In the genomic region with DNA sequence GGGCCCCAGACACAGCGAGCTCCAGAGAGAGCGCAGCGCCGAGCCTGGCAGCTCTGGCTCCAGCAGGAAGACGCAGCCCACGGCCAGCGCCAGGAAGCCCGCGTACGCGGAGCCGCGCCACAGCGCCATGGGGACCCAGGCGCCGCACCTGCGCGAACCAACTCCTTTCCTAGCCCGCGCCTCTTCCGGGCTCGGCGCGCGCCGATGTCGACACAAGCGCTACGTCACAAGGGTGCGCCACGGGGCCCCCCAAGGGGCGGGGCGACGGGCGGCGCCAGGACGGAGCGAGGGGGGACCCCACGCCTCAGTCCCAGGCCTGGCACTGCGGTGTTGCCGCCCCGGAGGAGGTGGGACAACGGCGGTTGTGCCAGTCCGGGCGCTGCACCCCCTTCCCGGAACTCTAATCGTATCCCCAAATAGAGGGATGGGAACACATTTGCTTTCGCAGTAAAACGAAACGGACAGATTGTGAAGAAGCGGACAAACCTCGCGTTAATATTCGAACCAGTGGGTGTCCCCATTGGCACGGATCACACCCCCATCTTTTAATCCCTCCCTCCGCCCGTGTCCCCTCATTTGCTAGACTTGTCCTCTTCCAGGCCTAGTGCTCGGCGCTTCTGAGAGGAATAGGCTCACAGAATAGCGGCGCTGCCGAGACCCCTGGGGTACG, we compare ENCODE assay signal across 1 cellular context.
A peak's percentile ranks its signal among the peaks of the same experiment; 100 is the strongest.
TF ChIP-seq lines count a peak whose summit lies in the region.

A gene (minus strand): TSS at position 196 of the 670 bp plus-strand sequence. CDS start 67 bp downstream, at position 129.

TF ChIP-seq in HepG2, 621 proteins besides CTCF, POLR2A, EP300 and RAD21 (continued from another document and continues in another):
- TF ChIP-seq, protein P1, sequence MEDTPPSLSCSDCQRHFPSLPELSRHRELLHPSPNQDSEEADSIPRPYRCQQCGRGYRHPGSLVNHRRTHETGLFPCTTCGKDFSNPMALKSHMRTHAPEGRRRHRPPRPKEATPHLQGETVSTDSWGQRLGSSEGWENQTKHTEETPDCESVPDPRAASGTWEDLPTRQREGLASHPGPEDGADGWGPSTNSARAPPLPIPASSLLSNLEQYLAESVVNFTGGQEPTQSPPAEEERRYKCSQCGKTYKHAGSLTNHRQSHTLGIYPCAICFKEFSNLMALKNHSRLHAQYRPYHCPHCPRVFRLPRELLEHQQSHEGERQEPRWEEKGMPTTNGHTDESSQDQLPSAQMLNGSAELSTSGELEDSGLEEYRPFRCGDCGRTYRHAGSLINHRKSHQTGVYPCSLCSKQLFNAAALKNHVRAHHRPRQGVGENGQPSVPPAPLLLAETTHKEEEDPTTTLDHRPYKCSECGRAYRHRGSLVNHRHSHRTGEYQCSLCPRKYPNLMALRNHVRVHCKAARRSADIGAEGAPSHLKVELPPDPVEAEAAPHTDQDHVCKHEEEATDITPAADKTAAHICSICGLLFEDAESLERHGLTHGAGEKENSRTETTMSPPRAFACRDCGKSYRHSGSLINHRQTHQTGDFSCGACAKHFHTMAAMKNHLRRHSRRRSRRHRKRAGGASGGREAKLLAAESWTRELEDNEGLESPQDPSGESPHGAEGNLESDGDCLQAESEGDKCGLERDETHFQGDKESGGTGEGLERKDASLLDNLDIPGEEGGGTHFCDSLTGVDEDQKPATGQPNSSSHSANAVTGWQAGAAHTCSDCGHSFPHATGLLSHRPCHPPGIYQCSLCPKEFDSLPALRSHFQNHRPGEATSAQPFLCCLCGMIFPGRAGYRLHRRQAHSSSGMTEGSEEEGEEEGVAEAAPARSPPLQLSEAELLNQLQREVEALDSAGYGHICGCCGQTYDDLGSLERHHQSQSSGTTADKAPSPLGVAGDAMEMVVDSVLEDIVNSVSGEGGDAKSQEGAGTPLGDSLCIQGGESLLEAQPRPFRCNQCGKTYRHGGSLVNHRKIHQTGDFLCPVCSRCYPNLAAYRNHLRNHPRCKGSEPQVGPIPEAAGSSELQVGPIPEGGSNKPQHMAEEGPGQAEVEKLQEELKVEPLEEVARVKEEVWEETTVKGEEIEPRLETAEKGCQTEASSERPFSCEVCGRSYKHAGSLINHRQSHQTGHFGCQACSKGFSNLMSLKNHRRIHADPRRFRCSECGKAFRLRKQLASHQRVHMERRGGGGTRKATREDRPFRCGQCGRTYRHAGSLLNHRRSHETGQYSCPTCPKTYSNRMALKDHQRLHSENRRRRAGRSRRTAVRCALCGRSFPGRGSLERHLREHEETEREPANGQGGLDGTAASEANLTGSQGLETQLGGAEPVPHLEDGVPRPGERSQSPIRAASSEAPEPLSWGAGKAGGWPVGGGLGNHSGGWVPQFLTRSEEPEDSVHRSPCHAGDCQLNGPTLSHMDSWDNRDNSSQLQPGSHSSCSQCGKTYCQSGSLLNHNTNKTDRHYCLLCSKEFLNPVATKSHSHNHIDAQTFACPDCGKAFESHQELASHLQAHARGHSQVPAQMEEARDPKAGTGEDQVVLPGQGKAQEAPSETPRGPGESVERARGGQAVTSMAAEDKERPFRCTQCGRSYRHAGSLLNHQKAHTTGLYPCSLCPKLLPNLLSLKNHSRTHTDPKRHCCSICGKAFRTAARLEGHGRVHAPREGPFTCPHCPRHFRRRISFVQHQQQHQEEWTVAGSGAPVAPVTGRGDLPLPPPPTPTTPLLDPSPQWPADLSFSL (CRISPR knock-in tag; IDR thresholded peaks at IDR 0.05): 0 out of 2 replicates have a peak, but pooled peaks have one; percentile 31
- TF ChIP-seq ZNF12 (CRISPR knock-in tag; IDR thresholded peaks at IDR 0.05) (no peak), PLRG1 (conservative IDR thresholded peaks at IDR 0.05) (no peak), HNRNPLL (IDR thresholded peaks at IDR 0.05; ENCODE audit: low read depth, low read length, poor library complexity, severe bottlenecking) (peak; percentile 78), MATR3 (CRISPR knock-in tag; IDR thresholded peaks at IDR 0.05) (no peak), ZNF224 (CRISPR knock-in tag; IDR thresholded peaks at IDR 0.05) (0 out of 2 replicates have a peak, but pooled peaks have one; percentile 17), ZSCAN21 (CRISPR knock-in tag; IDR thresholded peaks at IDR 0.05; ENCODE audit: borderline replicate concordance) (peak; percentile 26; the same call in 1 of the 2 replicates), ZNF557 (CRISPR knock-in tag; IDR thresholded peaks at IDR 0.05) (peak; percentile 38; the same call in 1 of the 2 replicates), ARHGAP35 (CRISPR knock-in tag; IDR thresholded peaks at IDR 0.05; ENCODE audit: borderline replicate concordance) (peak; percentile 80), ZNF850 (CRISPR knock-in tag; conservative IDR thresholded peaks at IDR 0.05) (peak; percentile 41; the same call in 1 of the 2 replicates), ZNF17 (CRISPR knock-in tag; IDR thresholded peaks at IDR 0.05) (0 out of 2 replicates have a peak, but pooled peaks have one; percentile 45), NFE2L2 (IDR thresholded peaks at IDR 0.05; ENCODE audit: low read length) (0 out of 2 replicates have a peak, but pooled peaks have one; percentile 2), SMARCC2 (IDR thresholded peaks at IDR 0.05) (no peak), TP53 (CRISPR knock-in tag; conservative IDR thresholded peaks at IDR 0.05) (peak; percentile 83), ZNF446 (CRISPR knock-in tag; IDR thresholded peaks at IDR 0.05) (no peak), MXI1 (IDR thresholded peaks at IDR 0.05; ENCODE audit: borderline replicate concordance, low read depth, low read length) (peak; percentile 95), ZNF816 (CRISPR knock-in tag; IDR thresholded peaks at IDR 0.05; ENCODE audit: borderline replicate concordance) (peak; percentile 33; the same call in 1 of the 2 replicates), ELF3 (CRISPR knock-in tag; IDR thresholded peaks at IDR 0.05) (peak; percentile 89), ZNF652 (CRISPR knock-in tag; IDR thresholded peaks at IDR 0.05; ENCODE audit: borderline replicate concordance, low read depth) (no peak), DR1 (CRISPR knock-in tag; IDR thresholded peaks at IDR 0.05) (peak; percentile 85; the same call in 1 of the 2 replicates), XRCC5 (optimal IDR thresholded peaks at IDR 0.05; ENCODE audit: low read length) (peak; percentile 95), HOXA3 (CRISPR knock-in tag; IDR thresholded peaks at IDR 0.05) (peak; percentile 98)
- TF ChIP-seq, protein P2, sequence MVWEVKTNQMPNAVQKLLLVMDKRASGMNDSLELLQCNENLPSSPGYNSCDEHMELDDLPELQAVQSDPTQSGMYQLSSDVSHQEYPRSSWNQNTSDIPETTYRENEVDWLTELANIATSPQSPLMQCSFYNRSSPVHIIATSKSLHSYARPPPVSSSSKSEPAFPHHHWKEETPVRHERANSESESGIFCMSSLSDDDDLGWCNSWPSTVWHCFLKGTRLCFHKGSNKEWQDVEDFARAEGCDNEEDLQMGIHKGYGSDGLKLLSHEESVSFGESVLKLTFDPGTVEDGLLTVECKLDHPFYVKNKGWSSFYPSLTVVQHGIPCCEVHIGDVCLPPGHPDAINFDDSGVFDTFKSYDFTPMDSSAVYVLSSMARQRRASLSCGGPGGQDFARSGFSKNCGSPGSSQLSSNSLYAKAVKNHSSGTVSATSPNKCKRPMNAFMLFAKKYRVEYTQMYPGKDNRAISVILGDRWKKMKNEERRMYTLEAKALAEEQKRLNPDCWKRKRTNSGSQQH (CRISPR knock-in tag; IDR thresholded peaks at IDR 0.05; ENCODE audit: low read depth): peak; percentile 83; the same call in 1 of the 2 replicates
- TF ChIP-seq, protein P3, sequence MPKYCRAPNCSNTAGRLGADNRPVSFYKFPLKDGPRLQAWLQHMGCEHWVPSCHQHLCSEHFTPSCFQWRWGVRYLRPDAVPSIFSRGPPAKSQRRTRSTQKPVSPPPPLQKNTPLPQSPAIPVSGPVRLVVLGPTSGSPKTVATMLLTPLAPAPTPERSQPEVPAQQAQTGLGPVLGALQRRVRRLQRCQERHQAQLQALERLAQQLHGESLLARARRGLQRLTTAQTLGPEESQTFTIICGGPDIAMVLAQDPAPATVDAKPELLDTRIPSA (CRISPR knock-in tag; IDR thresholded peaks at IDR 0.05; ENCODE audit: borderline replicate concordance): no peak
- TF ChIP-seq, protein P4, sequence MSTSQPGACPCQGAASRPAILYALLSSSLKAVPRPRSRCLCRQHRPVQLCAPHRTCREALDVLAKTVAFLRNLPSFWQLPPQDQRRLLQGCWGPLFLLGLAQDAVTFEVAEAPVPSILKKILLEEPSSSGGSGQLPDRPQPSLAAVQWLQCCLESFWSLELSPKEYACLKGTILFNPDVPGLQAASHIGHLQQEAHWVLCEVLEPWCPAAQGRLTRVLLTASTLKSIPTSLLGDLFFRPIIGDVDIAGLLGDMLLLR (CRISPR knock-in tag; IDR thresholded peaks at IDR 0.05): peak; percentile 85
- TF ChIP-seq, protein P5, sequence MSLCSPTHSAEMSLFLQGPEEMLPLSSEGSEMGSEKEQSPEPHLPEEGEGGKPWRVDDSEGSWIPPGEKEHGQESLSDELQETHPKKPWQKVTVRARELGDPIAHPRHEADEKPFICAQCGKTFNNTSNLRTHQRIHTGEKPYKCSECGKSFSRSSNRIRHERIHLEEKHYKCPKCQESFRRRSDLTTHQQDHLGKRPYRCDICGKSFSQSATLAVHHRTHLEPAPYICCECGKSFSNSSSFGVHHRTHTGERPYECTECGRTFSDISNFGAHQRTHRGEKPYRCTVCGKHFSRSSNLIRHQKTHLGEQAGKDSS (CRISPR knock-in tag; IDR thresholded peaks at IDR 0.05; ENCODE audit: borderline replicate concordance, low read depth): 0 out of 2 replicates have a peak, but pooled peaks have one; percentile 36
- TF ChIP-seq, protein P6, sequence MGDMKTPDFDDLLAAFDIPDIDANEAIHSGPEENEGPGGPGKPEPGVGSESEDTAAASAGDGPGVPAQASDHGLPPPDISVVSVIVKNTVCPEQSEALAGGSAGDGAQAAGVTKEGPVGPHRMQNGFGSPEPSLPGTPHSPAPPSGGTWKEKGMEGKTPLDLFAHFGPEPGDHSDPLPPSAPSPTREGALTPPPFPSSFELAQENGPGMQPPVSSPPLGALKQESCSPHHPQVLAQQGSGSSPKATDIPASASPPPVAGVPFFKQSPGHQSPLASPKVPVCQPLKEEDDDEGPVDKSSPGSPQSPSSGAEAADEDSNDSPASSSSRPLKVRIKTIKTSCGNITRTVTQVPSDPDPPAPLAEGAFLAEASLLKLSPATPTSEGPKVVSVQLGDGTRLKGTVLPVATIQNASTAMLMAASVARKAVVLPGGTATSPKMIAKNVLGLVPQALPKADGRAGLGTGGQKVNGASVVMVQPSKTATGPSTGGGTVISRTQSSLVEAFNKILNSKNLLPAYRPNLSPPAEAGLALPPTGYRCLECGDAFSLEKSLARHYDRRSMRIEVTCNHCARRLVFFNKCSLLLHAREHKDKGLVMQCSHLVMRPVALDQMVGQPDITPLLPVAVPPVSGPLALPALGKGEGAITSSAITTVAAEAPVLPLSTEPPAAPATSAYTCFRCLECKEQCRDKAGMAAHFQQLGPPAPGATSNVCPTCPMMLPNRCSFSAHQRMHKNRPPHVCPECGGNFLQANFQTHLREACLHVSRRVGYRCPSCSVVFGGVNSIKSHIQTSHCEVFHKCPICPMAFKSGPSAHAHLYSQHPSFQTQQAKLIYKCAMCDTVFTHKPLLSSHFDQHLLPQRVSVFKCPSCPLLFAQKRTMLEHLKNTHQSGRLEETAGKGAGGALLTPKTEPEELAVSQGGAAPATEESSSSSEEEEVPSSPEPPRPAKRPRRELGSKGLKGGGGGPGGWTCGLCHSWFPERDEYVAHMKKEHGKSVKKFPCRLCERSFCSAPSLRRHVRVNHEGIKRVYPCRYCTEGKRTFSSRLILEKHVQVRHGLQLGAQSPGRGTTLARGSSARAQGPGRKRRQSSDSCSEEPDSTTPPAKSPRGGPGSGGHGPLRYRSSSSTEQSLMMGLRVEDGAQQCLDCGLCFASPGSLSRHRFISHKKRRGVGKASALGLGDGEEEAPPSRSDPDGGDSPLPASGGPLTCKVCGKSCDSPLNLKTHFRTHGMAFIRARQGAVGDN (CRISPR knock-in tag; IDR thresholded peaks at IDR 0.05): peak; percentile 91
- TF ChIP-seq, protein P7, sequence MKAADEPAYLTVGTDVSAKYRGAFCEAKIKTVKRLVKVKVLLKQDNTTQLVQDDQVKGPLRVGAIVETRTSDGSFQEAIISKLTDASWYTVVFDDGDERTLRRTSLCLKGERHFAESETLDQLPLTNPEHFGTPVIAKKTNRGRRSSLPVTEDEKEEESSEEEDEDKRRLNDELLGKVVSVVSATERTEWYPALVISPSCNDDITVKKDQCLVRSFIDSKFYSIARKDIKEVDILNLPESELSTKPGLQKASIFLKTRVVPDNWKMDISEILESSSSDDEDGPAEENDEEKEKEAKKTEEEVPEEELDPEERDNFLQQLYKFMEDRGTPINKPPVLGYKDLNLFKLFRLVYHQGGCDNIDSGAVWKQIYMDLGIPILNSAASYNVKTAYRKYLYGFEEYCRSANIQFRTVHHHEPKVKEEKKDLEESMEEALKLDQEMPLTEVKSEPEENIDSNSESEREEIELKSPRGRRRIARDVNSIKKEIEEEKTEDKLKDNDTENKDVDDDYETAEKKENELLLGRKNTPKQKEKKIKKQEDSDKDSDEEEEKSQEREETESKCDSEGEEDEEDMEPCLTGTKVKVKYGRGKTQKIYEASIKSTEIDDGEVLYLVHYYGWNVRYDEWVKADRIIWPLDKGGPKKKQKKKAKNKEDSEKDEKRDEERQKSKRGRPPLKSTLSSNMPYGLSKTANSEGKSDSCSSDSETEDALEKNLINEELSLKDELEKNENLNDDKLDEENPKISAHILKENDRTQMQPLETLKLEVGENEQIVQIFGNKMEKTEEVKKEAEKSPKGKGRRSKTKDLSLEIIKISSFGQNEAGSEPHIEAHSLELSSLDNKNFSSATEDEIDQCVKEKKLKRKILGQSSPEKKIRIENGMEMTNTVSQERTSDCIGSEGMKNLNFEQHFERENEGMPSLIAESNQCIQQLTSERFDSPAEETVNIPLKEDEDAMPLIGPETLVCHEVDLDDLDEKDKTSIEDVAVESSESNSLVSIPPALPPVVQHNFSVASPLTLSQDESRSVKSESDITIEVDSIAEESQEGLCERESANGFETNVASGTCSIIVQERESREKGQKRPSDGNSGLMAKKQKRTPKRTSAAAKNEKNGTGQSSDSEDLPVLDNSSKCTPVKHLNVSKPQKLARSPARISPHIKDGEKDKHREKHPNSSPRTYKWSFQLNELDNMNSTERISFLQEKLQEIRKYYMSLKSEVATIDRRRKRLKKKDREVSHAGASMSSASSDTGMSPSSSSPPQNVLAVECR (CRISPR knock-in tag; IDR thresholded peaks at IDR 0.05; ENCODE audit: borderline replicate concordance): peak; percentile 99
- TF ChIP-seq, protein P8, sequence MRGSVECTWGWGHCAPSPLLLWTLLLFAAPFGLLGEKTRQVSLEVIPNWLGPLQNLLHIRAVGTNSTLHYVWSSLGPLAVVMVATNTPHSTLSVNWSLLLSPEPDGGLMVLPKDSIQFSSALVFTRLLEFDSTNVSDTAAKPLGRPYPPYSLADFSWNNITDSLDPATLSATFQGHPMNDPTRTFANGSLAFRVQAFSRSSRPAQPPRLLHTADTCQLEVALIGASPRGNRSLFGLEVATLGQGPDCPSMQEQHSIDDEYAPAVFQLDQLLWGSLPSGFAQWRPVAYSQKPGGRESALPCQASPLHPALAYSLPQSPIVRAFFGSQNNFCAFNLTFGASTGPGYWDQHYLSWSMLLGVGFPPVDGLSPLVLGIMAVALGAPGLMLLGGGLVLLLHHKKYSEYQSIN (CRISPR knock-in tag; IDR thresholded peaks at IDR 0.05; ENCODE audit: borderline replicate concordance): no peak
- TF ChIP-seq, protein P9, sequence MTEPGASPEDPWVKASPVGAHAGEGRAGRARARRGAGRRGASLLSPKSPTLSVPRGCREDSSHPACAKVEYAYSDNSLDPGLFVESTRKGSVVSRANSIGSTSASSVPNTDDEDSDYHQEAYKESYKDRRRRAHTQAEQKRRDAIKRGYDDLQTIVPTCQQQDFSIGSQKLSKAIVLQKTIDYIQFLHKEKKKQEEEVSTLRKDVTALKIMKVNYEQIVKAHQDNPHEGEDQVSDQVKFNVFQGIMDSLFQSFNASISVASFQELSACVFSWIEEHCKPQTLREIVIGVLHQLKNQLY (CRISPR knock-in tag; IDR thresholded peaks at IDR 0.05): no peak
